In genomic region chr22:17375914-17376614, GRCh38 we compare ENCODE assay signal across 1 cellular context.
TF ChIP-seq lines count a peak whose summit lies in the region.

No MANE protein-coding gene starts in this region.

TF ChIP-seq in GM23338, 12 proteins besides CTCF, POLR2A, EP300 and RAD21 (continued from another document):
- TF ChIP-seq ZNF462 (CRISPR knock-in tag; IDR thresholded peaks at IDR 0.05): no peak
- no peak for TF ChIP-seq ZNF331 (CRISPR knock-in tag; IDR thresholded peaks at IDR 0.05; ENCODE audit: low read depth)
- TF ChIP-seq ZNF114 (CRISPR knock-in tag; IDR thresholded peaks at IDR 0.05): no peak
- TF ChIP-seq, protein P1, sequence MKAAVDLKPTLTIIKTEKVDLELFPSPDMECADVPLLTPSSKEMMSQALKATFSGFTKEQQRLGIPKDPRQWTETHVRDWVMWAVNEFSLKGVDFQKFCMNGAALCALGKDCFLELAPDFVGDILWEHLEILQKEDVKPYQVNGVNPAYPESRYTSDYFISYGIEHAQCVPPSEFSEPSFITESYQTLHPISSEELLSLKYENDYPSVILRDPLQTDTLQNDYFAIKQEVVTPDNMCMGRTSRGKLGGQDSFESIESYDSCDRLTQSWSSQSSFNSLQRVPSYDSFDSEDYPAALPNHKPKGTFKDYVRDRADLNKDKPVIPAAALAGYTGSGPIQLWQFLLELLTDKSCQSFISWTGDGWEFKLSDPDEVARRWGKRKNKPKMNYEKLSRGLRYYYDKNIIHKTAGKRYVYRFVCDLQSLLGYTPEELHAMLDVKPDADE (IDR thresholded peaks at IDR 0.05): no peak
- TF ChIP-seq CREB1 (CRISPR knock-in tag; IDR thresholded peaks at IDR 0.05; ENCODE audit: low read depth): no peak
- TF ChIP-seq, protein P2, sequence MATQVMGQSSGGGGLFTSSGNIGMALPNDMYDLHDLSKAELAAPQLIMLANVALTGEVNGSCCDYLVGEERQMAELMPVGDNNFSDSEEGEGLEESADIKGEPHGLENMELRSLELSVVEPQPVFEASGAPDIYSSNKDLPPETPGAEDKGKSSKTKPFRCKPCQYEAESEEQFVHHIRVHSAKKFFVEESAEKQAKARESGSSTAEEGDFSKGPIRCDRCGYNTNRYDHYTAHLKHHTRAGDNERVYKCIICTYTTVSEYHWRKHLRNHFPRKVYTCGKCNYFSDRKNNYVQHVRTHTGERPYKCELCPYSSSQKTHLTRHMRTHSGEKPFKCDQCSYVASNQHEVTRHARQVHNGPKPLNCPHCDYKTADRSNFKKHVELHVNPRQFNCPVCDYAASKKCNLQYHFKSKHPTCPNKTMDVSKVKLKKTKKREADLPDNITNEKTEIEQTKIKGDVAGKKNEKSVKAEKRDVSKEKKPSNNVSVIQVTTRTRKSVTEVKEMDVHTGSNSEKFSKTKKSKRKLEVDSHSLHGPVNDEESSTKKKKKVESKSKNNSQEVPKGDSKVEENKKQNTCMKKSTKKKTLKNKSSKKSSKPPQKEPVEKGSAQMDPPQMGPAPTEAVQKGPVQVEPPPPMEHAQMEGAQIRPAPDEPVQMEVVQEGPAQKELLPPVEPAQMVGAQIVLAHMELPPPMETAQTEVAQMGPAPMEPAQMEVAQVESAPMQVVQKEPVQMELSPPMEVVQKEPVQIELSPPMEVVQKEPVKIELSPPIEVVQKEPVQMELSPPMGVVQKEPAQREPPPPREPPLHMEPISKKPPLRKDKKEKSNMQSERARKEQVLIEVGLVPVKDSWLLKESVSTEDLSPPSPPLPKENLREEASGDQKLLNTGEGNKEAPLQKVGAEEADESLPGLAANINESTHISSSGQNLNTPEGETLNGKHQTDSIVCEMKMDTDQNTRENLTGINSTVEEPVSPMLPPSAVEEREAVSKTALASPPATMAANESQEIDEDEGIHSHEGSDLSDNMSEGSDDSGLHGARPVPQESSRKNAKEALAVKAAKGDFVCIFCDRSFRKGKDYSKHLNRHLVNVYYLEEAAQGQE (IDR thresholded peaks at IDR 0.05; ENCODE audit: unreplicated experiment): no peak
- no peak for TF ChIP-seq EZH2 (IDR thresholded peaks at IDR 0.05; ENCODE audit: low read depth, unreplicated experiment)
- no peak for TF ChIP-seq JUNB (IDR thresholded peaks at IDR 0.05; ENCODE audit: unreplicated experiment)
- TF ChIP-seq POLR2AphosphoS5 (IDR thresholded peaks at IDR 0.05; ENCODE audit: low read depth): no peak
